ENCODE assay signal across 8 cellular contexts in genomic region chr14:77151918-77152588, GRCh38.
DNase-seq lines count a peak whose midpoint lies in the region; ATAC-seq and TF ChIP-seq lines count a peak whose summit lies in the region.

No MANE protein-coding gene starts in this region.

- ATAC-seq in RWPE2 (ENCODE audit: low read depth): peak; percentile 77
- ATAC-seq in GM21576 (IDR thresholded peaks at IDR 0.05; ENCODE audit: unreplicated experiment): no peak
- no peak for ATAC-seq in GM18867 (IDR thresholded peaks at IDR 0.05; ENCODE audit: unreplicated experiment)

- H3K4me3 ChIP-seq in LNCaP clone FGC (ENCODE audit: low read depth, low read length): no peak overlapping the region
- H3K4me3 ChIP-seq in RWPE2 (ENCODE audit: severe bottlenecking): no peak overlapping the region

- no peaks in the 10 kb centered on the region for H3K9me3 ChIP-seq in RWPE2 (ENCODE audit: severe bottlenecking)

- peaks cover 11% of the 10 kb centered on the region for H3K27me3 ChIP-seq in RWPE2 (ENCODE audit: insufficient read depth, poor library complexity, severe bottlenecking)

- no peak overlapping the region for H3K27ac ChIP-seq in RWPE2 (ENCODE audit: poor library complexity, severe bottlenecking)

- DNase-seq in DMS114 treated with DMSO at 0.1 percent for 48 hours (lab: John Stamatoyannopoulos, UW; ENCODE audit: unreplicated experiment): peak; percentile 50
- no peak for DNase-seq in LNCaP clone FGC (ENCODE audit: low read depth)
- no peak for DNase-seq in RWPE2 (ENCODE audit: low spot score)
- peak; percentile 3 for DNase-seq in fibroblast of the conjunctiva (ENCODE audit: low read depth)
- DNase-seq in stimulated activated CD4-positive, alpha-beta T cell treated with anti-CD3 and anti-CD28 coated beads, Interleukin-4, amount 100 ng/mL, for 4 hours: no peak
- DNase-seq in GDM1 (lab: John Stamatoyannopoulos, UW): no peak

- 0 out of 2 replicates have a peak, but pooled peaks have one; percentile 18 for TF ChIP-seq CTCF in LNCaP clone FGC (IDR thresholded peaks at IDR 0.05; ENCODE audit: control insufficient read depth, extremely low read depth, insufficient read depth)
- TF ChIP-seq CTCF in RWPE2 (IDR thresholded peaks at IDR 0.05; ENCODE audit: poor library complexity, severe bottlenecking): peak; percentile 18

- no peaks in the 10 kb centered on the region for H3K36me3 ChIP-seq in RWPE2 (ENCODE audit: low read depth)

- no peaks in the 10 kb centered on the region for H3K4me1 ChIP-seq in RWPE2 (ENCODE audit: insufficient read depth, poor library complexity, severe bottlenecking)

Comparison
In these comparisons a context has a peak if more than half of its experiments do, and no peak if none do; other contexts are left out.
1. DNase-seq: peak in DMS114 treated with DMSO at 0.1 percent for 48 hours (single experiment) and fibroblast of the conjunctiva (single experiment); none in LNCaP clone FGC (single experiment), RWPE2 (single experiment), stimulated activated CD4-positive, alpha-beta T cell treated with anti-CD3 and anti-CD28 coated beads, Interleukin-4, amount 100 ng/mL, for 4 hours (0 of 2) and GDM1 (single experiment).